Comparison of ENCODE assay signal across 1 cellular context in genomic region chr18:48007381-48007780, GRCh38.
TF ChIP-seq lines count a peak whose summit lies in the region.

No MANE protein-coding gene starts in this region.

TF ChIP-seq in H1, 55 proteins besides CTCF, POLR2A, EP300 and RAD21 (continued from another document):
- TF ChIP-seq CHD7 (IDR thresholded peaks at IDR 0.05; ENCODE audit: insufficient replicate concordance, low read length) (no peak), KDM4A (IDR thresholded peaks at IDR 0.05; ENCODE audit: low read depth, low read length, severe bottlenecking) (no peak), RXRA (IDR thresholded peaks at IDR 0.05; ENCODE audit: insufficient read depth, low read depth, low read length) (no peak), FOSL1 (IDR thresholded peaks at IDR 0.05; ENCODE audit: insufficient read depth, low read depth, low read length) (no peak), CTBP2 (IDR thresholded peaks at IDR 0.05; ENCODE audit: borderline replicate concordance, insufficient read depth, insufficient read length, low read length) (no peak), SIX5 (IDR thresholded peaks at IDR 0.05; ENCODE audit: low read depth, low read length) (no peak), SP2 (IDR thresholded peaks at IDR 0.05; ENCODE audit: low read length) (no peak), CREB1 (IDR thresholded peaks at IDR 0.05) (no peak), GTF2F1 (IDR thresholded peaks at IDR 0.05; ENCODE audit: borderline replicate concordance, low read depth, low read length) (no peak), RBBP5 (IDR thresholded peaks at IDR 0.05; ENCODE audit: borderline replicate concordance, low read depth, low read length) (no peak), TCF12 (IDR thresholded peaks at IDR 0.05; ENCODE audit: low read depth, low read length) (no peak), ATF3 (IDR thresholded peaks at IDR 0.05; ENCODE audit: insufficient read depth, low read depth, low read length) (no peak), SP1 (IDR thresholded peaks at IDR 0.05; ENCODE audit: low read depth, low read length) (no peak), BACH1 (IDR thresholded peaks at IDR 0.05; ENCODE audit: low read length) (no peak), POU5F1 (IDR thresholded peaks at IDR 0.05; ENCODE audit: low read depth, low read length) (no peak), TEAD4 (IDR thresholded peaks at IDR 0.05; ENCODE audit: low read depth, low read length) (no peak)
